In genomic region chr22:35883028-35883620, GRCh38 we compare ENCODE assay signal across 11 cellular contexts.
DNase-seq lines count a peak whose midpoint lies in the region; ATAC-seq, FAIRE-seq and TF ChIP-seq lines count a peak whose summit lies in the region.
"Had no signal": no experiment of that assay in that cellular context is flagged by ENCODE, and none has a peak within 500 bp of the region (broad histone marks: within the 10 kb centered on the region; RNA-seq: fewer than 3 reads in every experiment).

No MANE protein-coding gene starts in this region.

- H4K20me1 ChIP-seq in Karpas-422 (ENCODE audit: insufficient read depth, low read depth, low read length) = peaks cover 61% of the 10 kb centered on the region

- POLR2A ChIA-PET in A549 (lab: Yijun Ruan, JAX) = no interaction called here

- no peak for FAIRE-seq in A549 (lab: Jason Lieb, UNC)
- FAIRE-seq in bronchial epithelial cell (lab: Jason Lieb, UNC) = no peak

- H3K27ac ChIP-seq in A549 = peak overlapping the region in 1 of 2 experiments; percentile 63; a peak in 3 of 6 replicates
- 0 out of 2 replicates have a peak overlapping the region, but pooled peaks have one; percentile 1 for H3K27ac ChIP-seq in HUES64 (ENCODE audit: low read depth, low read length)
- peak overlapping the region; percentile 4 to 65 for H3K27ac ChIP-seq in lung (ENCODE audit: low read depth in 1 of 2, low read length in 1 of 2)
- no peak overlapping the region for H3K27ac ChIP-seq in Karpas-422 (ENCODE audit: low read length)

- no peaks in the 10 kb centered on the region for H3K9me3 ChIP-seq in A549
- no peaks in the 10 kb centered on the region for H3K9me3 ChIP-seq in HUES64 (ENCODE audit: insufficient read depth, low read depth, low read length)
- H3K9me3 ChIP-seq in lung (ENCODE audit: control insufficient read depth in 2 of 2, insufficient read depth in 1 of 2, low read length in 1 of 2) = no peaks in the 10 kb centered on the region
- no peaks in the 10 kb centered on the region for H3K9me3 ChIP-seq in Karpas-422 (ENCODE audit: low read length)

- ATAC-seq in A549 (peak; percentile 43 to 78; a peak in 3 of 6 replicates), lung (ENCODE audit: insufficient read depth, low FRiP score) (no peak), GM21576 (IDR thresholded peaks at IDR 0.05; ENCODE audit: unreplicated experiment) (no peak)

- no peak overlapping the region for H3K4me3 ChIP-seq in A549
- H3K4me3 ChIP-seq in HUES64 (ENCODE audit: low read length) = no peak overlapping the region
- no peak overlapping the region for H3K4me3 ChIP-seq in bronchial epithelial cell (ENCODE audit: low read depth, low read length)
- H3K4me3 ChIP-seq in lung = no peak overlapping the region
- H3K4me3 ChIP-seq in Karpas-422 (ENCODE audit: low read length) = no peak overlapping the region

- no peaks in the 10 kb centered on the region for H3K9me2 ChIP-seq in Karpas-422 (replicated peaks; ENCODE audit: insufficient read depth, low read length)

- H3K9ac ChIP-seq in HUES64 (ENCODE audit: low read depth, low read length) (no peak overlapping the region), Karpas-422 (ENCODE audit: low read length) (no peak overlapping the region)

- H3K4me2 ChIP-seq in A549 = peak overlapping the region; percentile 40
- no peak overlapping the region for H3K4me2 ChIP-seq in Karpas-422 (ENCODE audit: low read depth, low read length, poor library complexity, severe bottlenecking)

- TF ChIP-seq RAD21 in A549 (conservative IDR thresholded peaks at IDR 0.05 in 1 of 2, IDR thresholded peaks at IDR 0.05 in 1 of 2) = no peak

- H3K79me2 ChIP-seq in Karpas-422 (ENCODE audit: low read length) = no peaks in the 10 kb centered on the region

- TF ChIP-seq CTCF in A549 (IDR thresholded peaks at IDR 0.05) = no peak
- no peak for TF ChIP-seq CTCF in bronchial epithelial cell (IDR thresholded peaks at IDR 0.05; ENCODE audit: insufficient read depth, low read length, severe bottlenecking)
- no peak for TF ChIP-seq CTCF in lung (IDR thresholded peaks at IDR 0.05; ENCODE audit: control extremely low read depth, extremely low read depth)

- no peak for TF ChIP-seq EP300 in A549 (IDR thresholded peaks at IDR 0.05)

- no peak for TF ChIP-seq POLR2A in A549 (IDR thresholded peaks at IDR 0.05; ENCODE audit: low read length)

- no peaks in the 10 kb centered on the region for H3K27me3 ChIP-seq in HUES64 (ENCODE audit: insufficient read depth, low read length)
- no peaks in the 10 kb centered on the region for H3K27me3 ChIP-seq in bronchial epithelial cell (ENCODE audit: control insufficient read depth, insufficient read depth, low read length)
- H3K27me3 ChIP-seq in lung (ENCODE audit: control insufficient read depth, insufficient read depth) = no peaks in the 10 kb centered on the region
- no peaks in the 10 kb centered on the region for H3K27me3 ChIP-seq in Karpas-422 (ENCODE audit: low read length)

- WGBS in A549 (ENCODE audit: missing lambda C conversion rate) = 76% methylated on average over 5 of the region's 5 CpGs
- WGBS in HUES64 = 64% methylated on average over 5 of the region's 5 CpGs
- WGBS in lung, 2 donors = 45 to 68% methylated on average over 5 of the region's 5 CpGs

- H3K4me1 ChIP-seq in A549 (peaks cover 35% of the 10 kb centered on the region), HUES64 (ENCODE audit: insufficient read depth, low read length) (peaks cover 29% of the 10 kb centered on the region), lung (ENCODE audit: control insufficient read depth in 2 of 2, insufficient read depth in 2 of 2, low read length in 2 of 2) (peaks cover 0 to 31% of the 10 kb centered on the region in 2 donors), Karpas-422 (ENCODE audit: low read length) (peaks cover 9% of the 10 kb centered on the region)

- DNase-seq in A549 (ENCODE audit: low read depth in 1 of 2, low spot score in 1 of 2) (peak in 1 of 2 experiments; percentile 7), bronchial epithelial cell (ENCODE audit: low read depth) (peak; percentile 73), lung (ENCODE audit: low spot score) (no peak), Karpas-422 (no peak), NCI-H1417 (lab: John Stamatoyannopoulos, UW) (no peak), posterior cingulate gyrus (no peak)
- DNase-seq: activated CD4-positive, alpha-beta memory T cell treated with anti-CD3 and anti-CD28 coated beads for 36 hours; NCI-H1417 treated with DMSO at 0.1 percent for 48 hours; stimulated activated CD4-positive, alpha-beta T cell treated with anti-CD3 and anti-CD28 coated beads, Interleukin-15, amount 100 ng/mL, for 24 hours had no signal

- CTCF ChIA-PET in A549 (lab: Yijun Ruan, JAX) = interaction anchor here (1.8 kb wide), 1 partner anchor 11 kb away, joined by 5 read pairs; no protein-coding TSS in a partner anchor

- H2AFZ ChIP-seq in Karpas-422 (ENCODE audit: low read length) = no peak overlapping the region

- intact Hi-C loops in posterior cingulate gyrus (cut with DNase I) = no loop called here

- H3K36me3 ChIP-seq in HUES64 (ENCODE audit: insufficient read depth, low read length) (no peaks in the 10 kb centered on the region), bronchial epithelial cell (ENCODE audit: control insufficient read depth, insufficient read depth, low read length) (no peaks in the 10 kb centered on the region), lung (ENCODE audit: control insufficient read depth in 2 of 2, insufficient read depth in 2 of 2, low read length in 2 of 2) (no peaks in the 10 kb centered on the region), Karpas-422 (ENCODE audit: insufficient read depth, low read length) (no peaks in the 10 kb centered on the region)

TF ChIP-seq in A549, 52 proteins besides CTCF, POLR2A, EP300 and RAD21:
- TF ChIP-seq NFE2L2 (conservative IDR thresholded peaks at IDR 0.05; ENCODE audit: low read length) (no peak), ATOH8 (CRISPR knock-in tag; IDR thresholded peaks at IDR 0.05; ENCODE audit: low read depth) (no peak), HEYL (CRISPR knock-in tag; IDR thresholded peaks at IDR 0.05) (no peak), TFCP2L1 (CRISPR knock-in tag; IDR thresholded peaks at IDR 0.05) (no peak), ZSCAN20 (CRISPR knock-in tag; IDR thresholded peaks at IDR 0.05) (no peak), ZC3H11A (IDR thresholded peaks at IDR 0.05) (no peak)
- TF ChIP-seq, protein P1, sequence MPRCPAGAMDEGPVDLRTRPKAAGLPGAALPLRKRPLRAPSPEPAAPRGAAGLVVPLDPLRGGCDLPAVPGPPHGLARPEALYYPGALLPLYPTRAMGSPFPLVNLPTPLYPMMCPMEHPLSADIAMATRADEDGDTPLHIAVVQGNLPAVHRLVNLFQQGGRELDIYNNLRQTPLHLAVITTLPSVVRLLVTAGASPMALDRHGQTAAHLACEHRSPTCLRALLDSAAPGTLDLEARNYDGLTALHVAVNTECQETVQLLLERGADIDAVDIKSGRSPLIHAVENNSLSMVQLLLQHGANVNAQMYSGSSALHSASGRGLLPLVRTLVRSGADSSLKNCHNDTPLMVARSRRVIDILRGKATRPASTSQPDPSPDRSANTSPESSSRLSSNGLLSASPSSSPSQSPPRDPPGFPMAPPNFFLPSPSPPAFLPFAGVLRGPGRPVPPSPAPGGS (IDR thresholded peaks at IDR 0.05) = no peak
- TF ChIP-seq, protein P2, sequence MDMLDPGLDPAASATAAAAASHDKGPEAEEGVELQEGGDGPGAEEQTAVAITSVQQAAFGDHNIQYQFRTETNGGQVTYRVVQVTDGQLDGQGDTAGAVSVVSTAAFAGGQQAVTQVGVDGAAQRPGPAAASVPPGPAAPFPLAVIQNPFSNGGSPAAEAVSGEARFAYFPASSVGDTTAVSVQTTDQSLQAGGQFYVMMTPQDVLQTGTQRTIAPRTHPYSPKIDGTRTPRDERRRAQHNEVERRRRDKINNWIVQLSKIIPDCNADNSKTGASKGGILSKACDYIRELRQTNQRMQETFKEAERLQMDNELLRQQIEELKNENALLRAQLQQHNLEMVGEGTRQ (IDR thresholded peaks at IDR 0.05) = no peak

Comparison
In these comparisons a context has a peak if more than half of its experiments do, and no peak if none do; other contexts are left out.
1. ATAC-seq: peak in A549 (2 of 2); none in lung (single experiment) and GM21576 (single experiment).